8 cellular contexts compared by ENCODE assay signal in the genomic region with DNA sequence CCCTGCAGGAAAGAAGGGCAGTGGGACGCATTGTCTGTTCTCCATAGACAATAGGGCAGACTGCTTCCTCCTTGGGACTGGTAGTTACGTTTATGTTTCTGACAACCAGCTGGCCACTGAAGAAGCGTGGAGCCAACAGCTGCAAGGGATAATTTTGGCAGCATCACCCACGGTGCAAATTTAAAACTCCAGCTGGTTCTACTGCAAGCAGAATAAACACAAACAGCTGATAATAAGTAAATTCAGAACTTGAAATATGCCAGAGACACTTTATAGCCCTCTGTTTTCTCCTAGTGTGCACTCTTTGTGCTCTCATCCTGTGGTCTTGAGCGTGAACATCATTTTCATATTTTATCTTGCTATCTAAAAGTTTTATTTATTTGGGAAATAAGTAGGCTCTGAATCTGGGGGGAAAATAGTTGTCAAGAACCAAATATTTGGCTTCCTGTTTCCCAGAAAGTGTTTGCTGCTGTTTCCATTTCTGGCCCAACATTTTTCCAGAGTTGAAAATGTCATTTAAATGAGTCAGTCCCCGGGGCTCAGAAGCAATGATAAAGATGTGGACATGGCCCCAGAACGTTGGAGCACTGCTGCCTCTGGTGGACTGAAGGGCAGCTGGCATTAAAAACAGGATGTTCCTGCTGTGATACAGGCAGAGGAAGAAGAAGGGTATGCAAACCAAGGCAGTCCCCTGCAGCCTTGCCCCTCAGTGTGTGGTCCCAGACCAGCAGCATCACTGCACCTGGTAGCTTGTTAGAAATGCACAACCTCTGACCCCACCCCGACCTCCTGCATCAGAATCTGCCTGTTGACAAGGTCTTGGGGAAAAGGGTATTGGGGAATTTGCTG. TPM values are rescaled to one million over a fixed set of nuclear protein-coding genes. Genes with fewer than 3 reads are reported as not detected.
DNase-seq lines count a peak whose midpoint lies in the region; ATAC-seq and TF ChIP-seq lines count a peak whose summit lies in the region.

No MANE protein-coding gene starts in this region.

- no peaks in the 10 kb centered on the region for H3K36me3 ChIP-seq in mesenchymal stem cell (ENCODE audit: control insufficient read depth in 1 of 2, insufficient read depth in 2 of 2, low read depth in 1 of 2, low read length in 2 of 2)

- no peak overlapping the region for H3K4me3 Mint-ChIP-seq in activated naive CD8-positive, alpha-beta T cell treated with anti-CD3 and anti-CD28 coated beads for 36 hours

- DNase-seq in COR-L47 (lab: John Stamatoyannopoulos, UW) = peak; percentile 58
- DNase-seq in NCI-H146 treated with DMSO at 0.1 percent for 48 hours (lab: John Stamatoyannopoulos, UW; ENCODE audit: unreplicated experiment) = peak; percentile 42
- DNase-seq in choroid plexus epithelial cell (ENCODE audit: low read depth) = peak; percentile 83
- DNase-seq in mesenchymal stem cell = peak; percentile 92
- no peak for DNase-seq in effector CD8-positive, alpha-beta T cell (lab: John Stamatoyannopoulos, UW)
- DNase-seq in activated naive CD8-positive, alpha-beta T cell treated with anti-CD3 and anti-CD28 coated beads for 36 hours = no peak
- no peak for DNase-seq in NCI-H2171 (lab: John Stamatoyannopoulos, UW)

- peak overlapping the region; percentile 70 for H4K91ac ChIP-seq in mesenchymal stem cell (ENCODE audit: low read length)

- H3K4me3 ChIP-seq in choroid plexus epithelial cell (ENCODE audit: low read depth, low read length) (no peak overlapping the region), mesenchymal stem cell (ENCODE audit: insufficient read depth in 1 of 2, low read depth in 1 of 2, low read length in 2 of 2) (peak overlapping the region in 1 of 2 experiments; percentile 15)

- no peaks in the 10 kb centered on the region for H3K27me3 Mint-ChIP-seq in activated naive CD8-positive, alpha-beta T cell treated with anti-CD3 and anti-CD28 coated beads for 36 hours

- H3K4me2 ChIP-seq in mesenchymal stem cell (ENCODE audit: low read length, poor library complexity, severe bottlenecking) = no peak overlapping the region

- peaks cover 7% of the 10 kb centered on the region for H3K4me1 ChIP-seq in mesenchymal stem cell (ENCODE audit: control insufficient read depth, insufficient read depth, low read depth, low read length)

- no peak overlapping the region for H3K14ac ChIP-seq in mesenchymal stem cell (ENCODE audit: low read length in 2 of 2)

- H4K8ac ChIP-seq in mesenchymal stem cell (ENCODE audit: low read length) = peak overlapping the region; percentile 60

- peak overlapping the region; percentile 56 for H3K9ac ChIP-seq in mesenchymal stem cell (ENCODE audit: low read length)

- H2BK12ac ChIP-seq in mesenchymal stem cell (ENCODE audit: low read length in 2 of 2) = peak overlapping the region; percentile 86 to 96

- H2AK5ac ChIP-seq in mesenchymal stem cell (ENCODE audit: low read length, severe bottlenecking) = no peak overlapping the region

- H2AFZ ChIP-seq in mesenchymal stem cell (ENCODE audit: low read depth, low read length) = no peak overlapping the region

- no peaks in the 10 kb centered on the region for H3K4me1 Mint-ChIP-seq in activated naive CD8-positive, alpha-beta T cell treated with anti-CD3 and anti-CD28 coated beads for 36 hours

- no peak for ATAC-seq in activated CD4-positive, CD25-positive, alpha-beta regulatory T cell treated with anti-CD3 and anti-CD28 coated beads, Interleukin-2, amount 50 U/mL, for 24 hours

- H3K36me3 Mint-ChIP-seq in activated naive CD8-positive, alpha-beta T cell treated with anti-CD3 and anti-CD28 coated beads for 36 hours = no peaks in the 10 kb centered on the region

- peak; percentile 70 for TF ChIP-seq CTCF in choroid plexus epithelial cell (conservative IDR thresholded peaks at IDR 0.05; ENCODE audit: low read depth, low read length)

- H3K27ac Mint-ChIP-seq in activated naive CD8-positive, alpha-beta T cell treated with anti-CD3 and anti-CD28 coated beads for 36 hours = no peak overlapping the region

- H3K18ac ChIP-seq in mesenchymal stem cell (ENCODE audit: low read depth in 1 of 2, low read length in 2 of 2) = peak overlapping the region; percentile 3 to 67

- no peak overlapping the region for H2BK15ac ChIP-seq in mesenchymal stem cell (ENCODE audit: low read depth, poor library complexity, severe bottlenecking)

- no peak overlapping the region for H3K27ac ChIP-seq in mesenchymal stem cell (ENCODE audit: low read length, poor library complexity, severe bottlenecking)

- H2BK5ac ChIP-seq in mesenchymal stem cell (ENCODE audit: low read depth, low read length, poor library complexity, severe bottlenecking) = no peak overlapping the region

- H3K23ac ChIP-seq in mesenchymal stem cell (ENCODE audit: low read length in 2 of 2) = no peak overlapping the region

- H3K4ac ChIP-seq in mesenchymal stem cell (ENCODE audit: low read depth in 1 of 2, low read length in 2 of 2) = peak overlapping the region in 1 of 2 experiments; percentile 53

- H3K9me3 Mint-ChIP-seq in activated naive CD8-positive, alpha-beta T cell treated with anti-CD3 and anti-CD28 coated beads for 36 hours = no peaks in the 10 kb centered on the region

- no peaks in the 10 kb centered on the region for H3K79me1 ChIP-seq in mesenchymal stem cell (replicated peaks; ENCODE audit: low read length, poor library complexity, severe bottlenecking)

- 6% methylated on average over 7 of the region's 8 CpGs for WGBS in mesenchymal stem cell

- no peaks in the 10 kb centered on the region for H3K9me3 ChIP-seq in mesenchymal stem cell (ENCODE audit: control insufficient read depth, low read length)

- H3K27me3 ChIP-seq in mesenchymal stem cell (ENCODE audit: control insufficient read depth in 1 of 2, insufficient read depth in 1 of 2, low read length in 2 of 2) = no peaks in the 10 kb centered on the region

- peak overlapping the region; percentile 11 for H2BK120ac ChIP-seq in mesenchymal stem cell (ENCODE audit: low read depth, low read length)

RNA-seq across cellular contexts. Expression of a gene that starts 12.5 kb away (rescaled TPM):
- 9.7 TPM for polyA plus RNA-seq in mesenchymal stem cell (2013, experiment 1 of 2)
- polyA plus RNA-seq in mesenchymal stem cell (2013, experiment 2 of 2) = 9.8 TPM
- not detected for total RNA-seq in activated naive CD8-positive, alpha-beta T cell treated with anti-CD3 and anti-CD28 coated beads for 36 hours

RNA-seq across cellular contexts. Expression of a gene that starts 24.2 kb away (rescaled TPM):
- polyA plus RNA-seq in mesenchymal stem cell (2013, experiment 1 of 2) = 0.01 TPM
- 0.01 TPM for polyA plus RNA-seq in mesenchymal stem cell (2013, experiment 2 of 2)
- total RNA-seq in activated naive CD8-positive, alpha-beta T cell treated with anti-CD3 and anti-CD28 coated beads for 36 hours = under 1 TPM; 0.04 to 0.08 TPM

RNA-seq across cellular contexts. Expression of a gene that starts 26.8 kb away (rescaled TPM):
- not detected for polyA plus RNA-seq in mesenchymal stem cell (2013, experiment 1 of 2)
- polyA plus RNA-seq in mesenchymal stem cell (2013, experiment 2 of 2) = not detected
- not detected for total RNA-seq in activated naive CD8-positive, alpha-beta T cell treated with anti-CD3 and anti-CD28 coated beads for 36 hours

Comparison
In these comparisons a context has a peak if more than half of its experiments do, and no peak if none do; other contexts are left out.
1. DNase-seq: peak in COR-L47 (single experiment), NCI-H146 treated with DMSO at 0.1 percent for 48 hours (single experiment), choroid plexus epithelial cell (single experiment) and mesenchymal stem cell (single experiment); none in effector CD8-positive, alpha-beta T cell (single experiment), activated naive CD8-positive, alpha-beta T cell treated with anti-CD3 and anti-CD28 coated beads for 36 hours (single experiment) and NCI-H2171 (single experiment).